28 cellular contexts compared by ENCODE assay signal in the genomic region with DNA sequence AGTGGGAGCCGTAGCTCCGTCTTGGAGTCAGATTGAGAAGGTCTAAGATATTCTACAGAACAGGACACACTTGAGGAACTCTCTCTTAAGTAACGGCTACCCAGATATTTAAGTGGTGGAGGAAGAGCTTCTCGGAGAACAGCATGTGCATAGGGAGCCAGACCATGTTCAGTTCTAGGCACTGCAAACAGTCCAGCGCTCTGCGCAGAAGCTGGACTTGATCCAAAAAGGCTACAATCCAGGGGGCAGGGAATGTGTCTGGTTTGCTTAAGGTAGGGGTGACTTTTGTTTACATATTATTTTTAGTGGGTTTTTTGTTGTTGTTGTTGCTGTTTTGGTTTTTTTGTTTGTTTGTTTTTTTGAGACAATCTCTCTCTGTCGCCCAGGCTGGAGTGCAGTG. TPM values are rescaled to one million over a fixed set of nuclear protein-coding genes. Genes with fewer than 3 reads are reported as not detected.
"Had no signal": no experiment of that assay in that cellular context is flagged by ENCODE, and none has a peak within 500 bp of the region (broad histone marks: within the 10 kb centered on the region; RNA-seq: fewer than 3 reads in every experiment).

No MANE protein-coding gene starts in this region.

- FAIRE-seq: bronchial epithelial cell, TTC549 had no signal

- H3K4me3 ChIP-seq: MG63, SK-N-MC had no signal

- H3K9me3 ChIP-seq: MG63 had no signal

- DNase-seq: activated CD4-positive, alpha-beta T cell treated with anti-CD3 and anti-CD28 coated beads for 4 hours; activated CD8-positive, alpha-beta memory T cell treated with anti-CD3 and anti-CD28 coated beads, Interleukin-2, amount 50 U/mL, for 4 hours; activated CD8-positive, alpha-beta T cell treated with anti-CD3 and anti-CD28 coated beads for 36 hours; activated naive CD4-positive, alpha-beta T cell; activated T-cell treated with anti-CD3 and anti-CD28 coated beads, Interleukin-2, amount 50 U/mL, for 72 hours; aorta; central memory CD4-positive, alpha-beta T cell; MG63; MV-4-11; NCI-H1092 treated with DMSO at 0.1 percent for 48 hours; NCI-H1417 treated with DMSO at 0.1 percent for 48 hours; NCI-H1694; NCI-H2029 treated with DMSO at 0.1 percent for 48 hours; NCI-H345; NCI-H510A; NCI-H526 treated with DMSO at 0.1 percent for 48 hours; NCI-H82; RPMI8226; T-cell; T-helper 2 cell; T1000; WERI-Rb-1 had no signal

- H3K27me3 ChIP-seq: MG63 had no signal

- ATAC-seq: activated CD8-positive, alpha-beta T cell treated with anti-CD3 and anti-CD28 coated beads for 36 hours; activated T-cell treated with anti-CD3 and anti-CD28 coated beads, Interleukin-2, amount 50 U/mL, for 72 hours; Panc1; Right ventricle myocardium inferior; T-cell had no signal

- H3K36me3 ChIP-seq: MG63, WERI-Rb-1 had no signal

- H3K27ac ChIP-seq: SK-N-MC, WERI-Rb-1 had no signal

RNA-seq across cellular contexts. Expression of gene CCL28, which starts 16.8 kb away (rescaled TPM):
- total RNA-seq: OCI-LY7 had no signal
